Comparison of ENCODE assay signal across 8 cellular contexts in the genomic region with DNA sequence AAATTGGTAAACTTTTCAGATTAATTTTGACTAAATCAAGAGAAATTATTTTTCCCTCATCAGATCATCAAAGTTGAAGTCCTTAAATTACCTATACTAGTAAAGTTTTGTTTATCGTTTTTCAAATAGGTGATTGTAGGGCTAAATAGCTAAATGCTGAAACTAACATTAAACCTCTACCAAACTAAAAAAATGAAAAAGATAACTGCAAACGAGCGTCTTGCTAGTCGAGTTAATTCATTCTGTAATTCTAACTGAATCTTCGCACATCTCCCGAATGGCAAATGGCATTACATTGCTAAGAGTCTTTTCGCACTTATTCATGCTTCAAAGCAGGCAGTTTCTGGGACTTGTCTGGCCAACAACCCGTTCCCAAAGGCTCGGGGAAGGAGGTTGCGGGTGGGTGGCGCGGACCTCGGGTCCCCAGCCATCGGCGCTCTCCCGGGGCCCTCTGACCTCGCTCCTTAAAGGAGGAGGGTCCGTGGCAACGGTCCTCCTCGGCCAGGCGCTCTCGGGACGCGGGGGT. TPM values are rescaled to one million over a fixed set of nuclear protein-coding genes. Genes with fewer than 3 reads are reported as not detected.
DNase-seq lines count a peak whose midpoint lies in the region; ATAC-seq and TF ChIP-seq lines count a peak whose summit lies in the region.

No MANE protein-coding gene starts in this region.

- H3K27me3 ChIP-seq in HUES64 (ENCODE audit: insufficient read depth, low read length): peaks cover 52% of the 10 kb centered on the region
- H3K27me3 ChIP-seq in mucosa of stomach (ENCODE audit: control insufficient read depth, insufficient read depth, low read length): peaks cover 22% of the 10 kb centered on the region

- H3K9ac ChIP-seq in HUES64 (ENCODE audit: low read depth, low read length) (peak overlapping the region; percentile 56; the same call in 1 of the 2 replicates), mucosa of stomach (ENCODE audit: low read length) (peak overlapping the region; percentile 45)

- ATAC-seq in GM19324 (IDR thresholded peaks at IDR 0.05; ENCODE audit: low FRiP score, unreplicated experiment): no peak
- no peak for ATAC-seq in HG03571 (IDR thresholded peaks at IDR 0.05; ENCODE audit: unreplicated experiment)

- WGBS in HUES64: 7% methylated on average over 23 of the region's 24 CpGs

- H3K27me3 Mint-ChIP-seq in CD14-positive monocyte (ENCODE audit: low read depth in 3 of 3): peaks cover 55 to 75% (median 66%) of the 10 kb centered on the region in 3 donors

- H3K36me3 Mint-ChIP-seq in CD14-positive monocyte: peaks cover 0 to 4% of the 10 kb centered on the region in 2 donors

- peaks cover 0 to 15% (median 3%) of the 10 kb centered on the region in 7 donors for H3K9me3 Mint-ChIP-seq in CD14-positive monocyte

- H3K4me3 ChIP-seq in HUES64 (ENCODE audit: low read length) (peak overlapping the region; percentile 70), choroid plexus epithelial cell (ENCODE audit: low read depth, low read length) (peak overlapping the region; percentile 80), mucosa of stomach (ENCODE audit: low read length) (peak overlapping the region; percentile 26)

- H3K9me3 ChIP-seq in HUES64 (ENCODE audit: insufficient read depth, low read depth, low read length) (no peaks in the 10 kb centered on the region), mucosa of stomach (ENCODE audit: control insufficient read depth, low read length) (no peaks in the 10 kb centered on the region)

- peaks cover 12% of the 10 kb centered on the region for H3K4me1 Mint-ChIP-seq in CD14-positive monocyte

- H3K4me3 Mint-ChIP-seq in CD14-positive monocyte: peak overlapping the region; percentile 57 to 69

- DNase-seq in CD14-positive monocyte (ENCODE audit: low spot score): no peak
- peak; percentile 40 for DNase-seq in choroid plexus epithelial cell (ENCODE audit: low read depth)
- DNase-seq in NOMO-1 treated with DMSO at 0.1 percent for 48 hours (lab: John Stamatoyannopoulos, UW; ENCODE audit: unreplicated experiment): no peak
- DNase-seq in activated CD8-positive, alpha-beta memory T cell treated with anti-CD3 and anti-CD28 coated beads, Interleukin-2, amount 50 U/mL, for 4 hours: no peak

- no peak overlapping the region for H3K27ac ChIP-seq in HUES64 (ENCODE audit: low read depth, low read length)

- no peaks in the 10 kb centered on the region for H3K36me3 ChIP-seq in HUES64 (ENCODE audit: insufficient read depth, low read length)
- no peaks in the 10 kb centered on the region for H3K36me3 ChIP-seq in mucosa of stomach (ENCODE audit: control insufficient read depth, insufficient read depth, low read length)

- no peak overlapping the region for H3K27ac Mint-ChIP-seq in CD14-positive monocyte

- TF ChIP-seq CTCF in CD14-positive monocyte (IDR thresholded peaks at IDR 0.05): no peak
- TF ChIP-seq CTCF in choroid plexus epithelial cell (conservative IDR thresholded peaks at IDR 0.05; ENCODE audit: low read depth, low read length): no peak

- intact Hi-C loops in CD14-positive monocyte (cut with micrococcal nuclease): no loop called here

- peaks cover 3% of the 10 kb centered on the region; the same call in 1 of the 2 replicates for H3K4me1 ChIP-seq in HUES64 (ENCODE audit: insufficient read depth, low read length)
- H3K4me1 ChIP-seq in mucosa of stomach (ENCODE audit: control insufficient read depth, insufficient read depth, low read length): no peaks in the 10 kb centered on the region

RNA-seq across cellular contexts. Expression of gene POPDC3, which starts 43.8 kb away (rescaled TPM):
- not detected for polyA plus RNA-seq in CD14-positive monocyte
- 2.7 TPM for polyA plus RNA-seq in HUES64 (2013, experiment 1 of 2)
- polyA plus RNA-seq in HUES64 (2013, experiment 2 of 2): 2.5 TPM

Comparison
In these comparisons a context has a peak if more than half of its experiments do, and no peak if none do; other contexts are left out.
1. H3K4me3 ChIP-seq: peak in every context shown above with its lines; median percentile 80 in choroid plexus epithelial cell; 70 in HUES64; 26 in mucosa of stomach.